1 cellular context compared by ENCODE assay signal in the genomic region with DNA sequence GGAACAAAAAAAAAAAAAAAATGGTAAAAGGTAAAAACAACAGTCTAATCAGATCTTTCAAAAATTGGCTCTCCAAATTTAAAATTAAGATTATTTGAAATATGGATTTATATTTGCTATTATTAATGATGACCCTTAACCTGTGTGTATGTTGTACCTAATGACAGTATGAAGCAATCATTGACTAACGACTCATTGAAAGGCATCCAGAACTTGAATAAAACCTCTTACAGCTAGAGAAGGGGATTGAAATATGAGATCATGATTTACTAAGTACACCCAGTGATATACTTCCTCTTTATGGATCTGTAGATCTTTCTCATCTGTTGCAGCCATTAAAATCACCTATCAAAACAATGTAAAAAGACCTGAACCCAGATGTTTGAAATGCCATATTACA.
TF ChIP-seq lines count a peak whose summit lies in the region.

No MANE protein-coding gene starts in this region.

TF ChIP-seq in HEK293, 187 proteins besides CTCF, POLR2A, EP300 and RAD21 (continued from another document):
- TF ChIP-seq, protein P1, sequence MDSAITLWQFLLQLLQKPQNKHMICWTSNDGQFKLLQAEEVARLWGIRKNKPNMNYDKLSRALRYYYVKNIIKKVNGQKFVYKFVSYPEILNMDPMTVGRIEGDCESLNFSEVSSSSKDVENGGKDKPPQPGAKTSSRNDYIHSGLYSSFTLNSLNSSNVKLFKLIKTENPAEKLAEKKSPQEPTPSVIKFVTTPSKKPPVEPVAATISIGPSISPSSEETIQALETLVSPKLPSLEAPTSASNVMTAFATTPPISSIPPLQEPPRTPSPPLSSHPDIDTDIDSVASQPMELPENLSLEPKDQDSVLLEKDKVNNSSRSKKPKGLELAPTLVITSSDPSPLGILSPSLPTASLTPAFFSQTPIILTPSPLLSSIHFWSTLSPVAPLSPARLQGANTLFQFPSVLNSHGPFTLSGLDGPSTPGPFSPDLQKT (IDR thresholded peaks at IDR 0.05; ENCODE audit: borderline replicate concordance, low read depth, low read length): no peak
- TF ChIP-seq, protein P2, sequence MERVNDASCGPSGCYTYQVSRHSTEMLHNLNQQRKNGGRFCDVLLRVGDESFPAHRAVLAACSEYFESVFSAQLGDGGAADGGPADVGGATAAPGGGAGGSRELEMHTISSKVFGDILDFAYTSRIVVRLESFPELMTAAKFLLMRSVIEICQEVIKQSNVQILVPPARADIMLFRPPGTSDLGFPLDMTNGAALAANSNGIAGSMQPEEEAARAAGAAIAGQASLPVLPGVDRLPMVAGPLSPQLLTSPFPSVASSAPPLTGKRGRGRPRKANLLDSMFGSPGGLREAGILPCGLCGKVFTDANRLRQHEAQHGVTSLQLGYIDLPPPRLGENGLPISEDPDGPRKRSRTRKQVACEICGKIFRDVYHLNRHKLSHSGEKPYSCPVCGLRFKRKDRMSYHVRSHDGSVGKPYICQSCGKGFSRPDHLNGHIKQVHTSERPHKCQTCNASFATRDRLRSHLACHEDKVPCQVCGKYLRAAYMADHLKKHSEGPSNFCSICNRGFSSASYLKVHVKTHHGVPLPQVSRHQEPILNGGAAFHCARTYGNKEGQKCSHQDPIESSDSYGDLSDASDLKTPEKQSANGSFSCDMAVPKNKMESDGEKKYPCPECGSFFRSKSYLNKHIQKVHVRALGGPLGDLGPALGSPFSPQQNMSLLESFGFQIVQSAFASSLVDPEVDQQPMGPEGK (tag by site-specific recombination; IDR thresholded peaks at IDR 0.05): no peak
- no peak for TF ChIP-seq ZXDB (tag by site-specific recombination; IDR thresholded peaks at IDR 0.05)
- TF ChIP-seq, protein P3, sequence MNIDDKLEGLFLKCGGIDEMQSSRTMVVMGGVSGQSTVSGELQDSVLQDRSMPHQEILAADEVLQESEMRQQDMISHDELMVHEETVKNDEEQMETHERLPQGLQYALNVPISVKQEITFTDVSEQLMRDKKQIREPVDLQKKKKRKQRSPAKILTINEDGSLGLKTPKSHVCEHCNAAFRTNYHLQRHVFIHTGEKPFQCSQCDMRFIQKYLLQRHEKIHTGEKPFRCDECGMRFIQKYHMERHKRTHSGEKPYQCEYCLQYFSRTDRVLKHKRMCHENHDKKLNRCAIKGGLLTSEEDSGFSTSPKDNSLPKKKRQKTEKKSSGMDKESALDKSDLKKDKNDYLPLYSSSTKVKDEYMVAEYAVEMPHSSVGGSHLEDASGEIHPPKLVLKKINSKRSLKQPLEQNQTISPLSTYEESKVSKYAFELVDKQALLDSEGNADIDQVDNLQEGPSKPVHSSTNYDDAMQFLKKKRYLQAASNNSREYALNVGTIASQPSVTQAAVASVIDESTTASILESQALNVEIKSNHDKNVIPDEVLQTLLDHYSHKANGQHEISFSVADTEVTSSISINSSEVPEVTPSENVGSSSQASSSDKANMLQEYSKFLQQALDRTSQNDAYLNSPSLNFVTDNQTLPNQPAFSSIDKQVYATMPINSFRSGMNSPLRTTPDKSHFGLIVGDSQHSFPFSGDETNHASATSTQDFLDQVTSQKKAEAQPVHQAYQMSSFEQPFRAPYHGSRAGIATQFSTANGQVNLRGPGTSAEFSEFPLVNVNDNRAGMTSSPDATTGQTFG (tag by site-specific recombination; IDR thresholded peaks at IDR 0.05; ENCODE audit: borderline replicate concordance): no peak
- TF ChIP-seq, protein P4, sequence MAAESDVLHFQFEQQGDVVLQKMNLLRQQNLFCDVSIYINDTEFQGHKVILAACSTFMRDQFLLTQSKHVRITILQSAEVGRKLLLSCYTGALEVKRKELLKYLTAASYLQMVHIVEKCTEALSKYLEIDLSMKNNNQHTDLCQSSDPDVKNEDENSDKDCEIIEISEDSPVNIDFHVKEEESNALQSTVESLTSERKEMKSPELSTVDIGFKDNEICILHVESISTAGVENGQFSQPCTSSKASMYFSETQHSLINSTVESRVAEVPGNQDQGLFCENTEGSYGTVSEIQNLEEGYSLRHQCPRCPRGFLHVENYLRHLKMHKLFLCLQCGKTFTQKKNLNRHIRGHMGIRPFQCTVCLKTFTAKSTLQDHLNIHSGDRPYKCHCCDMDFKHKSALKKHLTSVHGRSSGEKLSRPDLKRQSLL (tag by site-specific recombination; IDR thresholded peaks at IDR 0.05): no peak
- no peak for TF ChIP-seq KLF16 (tag by site-specific recombination; IDR thresholded peaks at IDR 0.05)
- TF ChIP-seq ZNF121 (tag by site-specific recombination; IDR thresholded peaks at IDR 0.05): no peak
- TF ChIP-seq TCF7L2 (IDR thresholded peaks at IDR 0.05; ENCODE audit: borderline replicate concordance, low read depth, low read length): no peak
- no peak for TF ChIP-seq ZNF837 (tag by site-specific recombination; IDR thresholded peaks at IDR 0.05)
- TF ChIP-seq ZNF555 (tag by site-specific recombination; conservative IDR thresholded peaks at IDR 0.05): no peak
- peak; percentile 31; the same call in 1 of the 2 replicates for TF ChIP-seq ZNF558 (tag by site-specific recombination; IDR thresholded peaks at IDR 0.05)
- no peak for TF ChIP-seq ZNF621 (tag by site-specific recombination; IDR thresholded peaks at IDR 0.05)
- TF ChIP-seq ZBTB20 (tag by site-specific recombination; IDR thresholded peaks at IDR 0.05): no peak
- no peak for TF ChIP-seq ZNF157 (tag by site-specific recombination; IDR thresholded peaks at IDR 0.05)
- no peak for TF ChIP-seq ZNF114 (tag by site-specific recombination; IDR thresholded peaks at IDR 0.05)
- no peak for TF ChIP-seq SETDB1 (IDR thresholded peaks at IDR 0.05; ENCODE audit: insufficient read length, low read length)
- no peak for TF ChIP-seq ZNF394 (tag by site-specific recombination; IDR thresholded peaks at IDR 0.05; ENCODE audit: borderline replicate concordance)
- no peak for TF ChIP-seq ZNF701 (tag by site-specific recombination; IDR thresholded peaks at IDR 0.05)
- TF ChIP-seq, protein P5, sequence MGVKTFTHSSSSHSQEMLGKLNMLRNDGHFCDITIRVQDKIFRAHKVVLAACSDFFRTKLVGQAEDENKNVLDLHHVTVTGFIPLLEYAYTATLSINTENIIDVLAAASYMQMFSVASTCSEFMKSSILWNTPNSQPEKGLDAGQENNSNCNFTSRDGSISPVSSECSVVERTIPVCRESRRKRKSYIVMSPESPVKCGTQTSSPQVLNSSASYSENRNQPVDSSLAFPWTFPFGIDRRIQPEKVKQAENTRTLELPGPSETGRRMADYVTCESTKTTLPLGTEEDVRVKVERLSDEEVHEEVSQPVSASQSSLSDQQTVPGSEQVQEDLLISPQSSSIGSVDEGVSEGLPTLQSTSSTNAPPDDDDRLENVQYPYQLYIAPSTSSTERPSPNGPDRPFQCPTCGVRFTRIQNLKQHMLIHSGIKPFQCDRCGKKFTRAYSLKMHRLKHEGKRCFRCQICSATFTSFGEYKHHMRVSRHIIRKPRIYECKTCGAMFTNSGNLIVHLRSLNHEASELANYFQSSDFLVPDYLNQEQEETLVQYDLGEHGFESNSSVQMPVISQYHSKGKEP (tag by site-specific recombination; IDR thresholded peaks at IDR 0.05): 0 out of 2 replicates have a peak, but pooled peaks have one; percentile 20
- TF ChIP-seq ZNF521 (tag by site-specific recombination; IDR thresholded peaks at IDR 0.05): no peak
- no peak for TF ChIP-seq ZNF184 (tag by site-specific recombination; IDR thresholded peaks at IDR 0.05)
- TF ChIP-seq, protein P6, sequence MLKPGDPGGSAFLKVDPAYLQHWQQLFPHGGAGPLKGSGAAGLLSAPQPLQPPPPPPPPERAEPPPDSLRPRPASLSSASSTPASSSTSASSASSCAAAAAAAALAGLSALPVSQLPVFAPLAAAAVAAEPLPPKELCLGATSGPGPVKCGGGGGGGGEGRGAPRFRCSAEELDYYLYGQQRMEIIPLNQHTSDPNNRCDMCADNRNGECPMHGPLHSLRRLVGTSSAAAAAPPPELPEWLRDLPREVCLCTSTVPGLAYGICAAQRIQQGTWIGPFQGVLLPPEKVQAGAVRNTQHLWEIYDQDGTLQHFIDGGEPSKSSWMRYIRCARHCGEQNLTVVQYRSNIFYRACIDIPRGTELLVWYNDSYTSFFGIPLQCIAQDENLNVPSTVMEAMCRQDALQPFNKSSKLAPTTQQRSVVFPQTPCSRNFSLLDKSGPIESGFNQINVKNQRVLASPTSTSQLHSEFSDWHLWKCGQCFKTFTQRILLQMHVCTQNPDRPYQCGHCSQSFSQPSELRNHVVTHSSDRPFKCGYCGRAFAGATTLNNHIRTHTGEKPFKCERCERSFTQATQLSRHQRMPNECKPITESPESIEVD (tag by site-specific recombination; IDR thresholded peaks at IDR 0.05): peak; percentile 58
